ENCODE assay signal across 14 cellular contexts in genomic region chr11:15222777-15223176, GRCh38.
A peak's percentile ranks its signal among the peaks of the same experiment; 100 is the strongest.
DNase-seq lines count a peak whose midpoint lies in the region; ATAC-seq and TF ChIP-seq lines count a peak whose summit lies in the region.
"Had no signal": no experiment of that assay in that cellular context is flagged by ENCODE, and none has a peak within 500 bp of the region (broad histone marks: within the 10 kb centered on the region; RNA-seq: fewer than 3 reads in every experiment).

No MANE protein-coding gene starts in this region.

- no peaks in the 10 kb centered on the region for H3K9me3 ChIP-seq in RWPE2 (ENCODE audit: severe bottlenecking)
- H3K9me3 ChIP-seq in left lung: no peaks in the 10 kb centered on the region
- H3K9me3 ChIP-seq: BE2C had no signal

- TF ChIP-seq CTCF in RWPE2 (IDR thresholded peaks at IDR 0.05; ENCODE audit: poor library complexity, severe bottlenecking) (no peak), left lung (IDR thresholded peaks at IDR 0.05) (no peak)

- intact Hi-C loops in left lung (cut with DNase I): no loop called here

- H3K27ac ChIP-seq in RWPE2 (ENCODE audit: poor library complexity, severe bottlenecking) (no peak overlapping the region), left lung (no peak overlapping the region)
- H3K27ac ChIP-seq: C4-2B, GM23248 had no signal

- ATAC-seq in RWPE2 (ENCODE audit: low read depth) (peak; percentile 55; the same call in 2 of the 3 replicates), left lung (peak; percentile 35)
- ATAC-seq: HCT116 had no signal

- no peaks in the 10 kb centered on the region for H3K36me3 ChIP-seq in RWPE2 (ENCODE audit: low read depth)
- no peaks in the 10 kb centered on the region for H3K36me3 ChIP-seq in left lung
- H3K36me3 ChIP-seq: BE2C had no signal

- DNase-seq in ELR (ENCODE audit: low read depth) (peak; percentile 11), NCI-H187 treated with DMSO at 0.1 percent for 48 hours (lab: John Stamatoyannopoulos, UW) (peak; percentile 75), RWPE2 (ENCODE audit: low spot score) (no peak), left lung (no peak), NCI-H1092 (lab: John Stamatoyannopoulos, UW) (no peak), AML-193 (lab: John Stamatoyannopoulos, UW) (no peak)
- DNase-seq in stimulated activated CD4-positive, alpha-beta T cell treated with anti-CD3 and anti-CD28 coated beads, Interleukin-2, amount 100 ng/mL, for 48 hours: no peak
- DNase-seq: CD4-positive, alpha-beta memory T cell; DND-41; GF-D8 had no signal

- H3K4me3 ChIP-seq in RWPE2 (ENCODE audit: severe bottlenecking): no peak overlapping the region
- no peak overlapping the region for H3K4me3 ChIP-seq in left lung
- H3K4me3 ChIP-seq: GM23248 had no signal

- H3K27me3 ChIP-seq in RWPE2 (ENCODE audit: insufficient read depth, poor library complexity, severe bottlenecking) (no peaks in the 10 kb centered on the region), left lung (no peaks in the 10 kb centered on the region)
- H3K27me3 ChIP-seq: BE2C had no signal

- H3K4me1 ChIP-seq in RWPE2 (ENCODE audit: insufficient read depth, poor library complexity, severe bottlenecking) (peaks cover 2% of the 10 kb centered on the region), left lung (no peaks in the 10 kb centered on the region)

Comparison
In these comparisons a context has a peak if more than half of its experiments do, and no peak if none do; other contexts are left out.
1. DNase-seq: peak in ELR (single experiment) and NCI-H187 treated with DMSO at 0.1 percent for 48 hours (single experiment); none in RWPE2 (single experiment), left lung (0 of 2), stimulated activated CD4-positive, alpha-beta T cell treated with anti-CD3 and anti-CD28 coated beads, Interleukin-2, amount 100 ng/mL, for 48 hours (0 of 2), NCI-H1092 (single experiment) and AML-193 (0 of 2).